10 cellular contexts compared by ENCODE assay signal in genomic region chr11:72308226-72309073, GRCh38.
DNase-seq lines count a peak whose midpoint lies in the region; ATAC-seq and TF ChIP-seq lines count a peak whose summit lies in the region.
"Had no signal": no experiment of that assay in that cellular context is flagged by ENCODE, and none has a peak within 500 bp of the region (broad histone marks: within the 10 kb centered on the region; RNA-seq: fewer than 3 reads in every experiment).

No MANE protein-coding gene starts in this region.

- DNase-seq in HFFc6 = peak; percentile 94
- DNase-seq in NCI-H82 treated with DMSO at 0.1 percent for 48 hours (lab: John Stamatoyannopoulos, UW; ENCODE audit: unreplicated experiment) = peak; percentile 100
- peak; percentile 90 for DNase-seq in fibroblast of the aortic adventitia (ENCODE audit: low read depth)
- no peak for DNase-seq in ascending aorta (ENCODE audit: low spot score in 2 of 2)
- DNase-seq in testis = no peak
- DNase-seq: T-helper 17 cell had no signal

- no peak for TF ChIP-seq POLR2A in testis (IDR thresholded peaks at IDR 0.05)

- peak overlapping the region; percentile 67 for H3K4me3 Mint-ChIP-seq in HFFc6
- H3K4me3 Mint-ChIP-seq: T-helper 17 cell had no signal

- TF ChIP-seq CTCF in HFFc6 (IDR thresholded peaks at IDR 0.05) = no peak
- TF ChIP-seq CTCF in fibroblast of the aortic adventitia (IDR thresholded peaks at IDR 0.05; ENCODE audit: insufficient read depth, low read length) = no peak
- no peak for TF ChIP-seq CTCF in ascending aorta (IDR thresholded peaks at IDR 0.05)
- TF ChIP-seq CTCF in testis (IDR thresholded peaks at IDR 0.05) = no peak

- H3K27me3 ChIP-seq in ACC112 (ENCODE audit: insufficient read depth, low read length) (no peaks in the 10 kb centered on the region), ascending aorta (no peaks in the 10 kb centered on the region), testis (no peaks in the 10 kb centered on the region)
- H3K27me3 ChIP-seq: BLaER1 had no signal

- no peaks in the 10 kb centered on the region; the same call in none of the 2 replicates for H3K27me3 Mint-ChIP-seq in HFFc6 (ENCODE audit: insufficient read depth)
- H3K27me3 Mint-ChIP-seq: T-helper 17 cell had no signal

- no peaks in the 10 kb centered on the region; the same call in 1 of the 2 replicates for H3K36me3 ChIP-seq in ACC112 (ENCODE audit: insufficient read depth, low read length)
- H3K36me3 ChIP-seq in ascending aorta = peaks cover 3 to 43% of the 10 kb centered on the region in 2 donors
- H3K36me3 ChIP-seq in testis (ENCODE audit: low read depth, missing control alignments) = no peaks in the 10 kb centered on the region

- H3K27ac Mint-ChIP-seq in HFFc6 = peak overlapping the region; percentile 88
- H3K27ac Mint-ChIP-seq: T-helper 17 cell had no signal

- H3K36me3 Mint-ChIP-seq in HFFc6 (ENCODE audit: low read depth) = peaks cover 19% of the 10 kb centered on the region; the same call in 1 of the 2 replicates

- peaks cover 14% of the 10 kb centered on the region for H3K4me1 ChIP-seq in ACC112 (ENCODE audit: control insufficient read depth, insufficient read depth, low read length, unreplicated experiment)
- no peaks in the 10 kb centered on the region for H3K4me1 ChIP-seq in ascending aorta
- no peaks in the 10 kb centered on the region for H3K4me1 ChIP-seq in testis
- H3K4me1 ChIP-seq: BLaER1 had no signal

- H3K27ac ChIP-seq in ACC112 (ENCODE audit: low read depth, low read length) = peak overlapping the region; percentile 42
- no peak overlapping the region for H3K27ac ChIP-seq in ascending aorta
- no peak overlapping the region for H3K27ac ChIP-seq in testis
- H3K27ac ChIP-seq: BLaER1 had no signal

- intact Hi-C loops in ascending aorta (cut with DNase I) = no loop called here
- intact Hi-C loops in testis (cut with DNase I; ENCODE audit: low total_unique reads) = no loop called here

- ATAC-seq in GM19463 (IDR thresholded peaks at IDR 0.05; ENCODE audit: unreplicated experiment) = no peak
- no peak for ATAC-seq in GM18498 (IDR thresholded peaks at IDR 0.05; ENCODE audit: unreplicated experiment)
- ATAC-seq: T-helper 17 cell had no signal

- no peaks in the 10 kb centered on the region for H3K9me3 Mint-ChIP-seq in HFFc6

- H3K4me1 Mint-ChIP-seq in HFFc6 (ENCODE audit: low read depth) = peaks cover 21% of the 10 kb centered on the region

- H3K9me3 ChIP-seq in ascending aorta (no peaks in the 10 kb centered on the region), testis (no peaks in the 10 kb centered on the region)
- H3K9me3 ChIP-seq: BLaER1 had no signal

- H3K4me3 ChIP-seq in ACC112 (ENCODE audit: low read depth, low read length) (no peak overlapping the region), fibroblast of the aortic adventitia (ENCODE audit: low read depth, low read length) (no peak overlapping the region), ascending aorta (no peak overlapping the region), testis (no peak overlapping the region)
- H3K4me3 ChIP-seq: BLaER1 had no signal

- H2AFZ ChIP-seq in ACC112 (ENCODE audit: low read length, unreplicated experiment) = no peak overlapping the region

- WGBS in testis, 2 donors = 79 to 81% methylated on average over 17 of the region's 17 CpGs

- no peaks in the 10 kb centered on the region for H3K79me2 ChIP-seq in ACC112 (ENCODE audit: control insufficient read depth, insufficient read depth, low read length, unreplicated experiment)

Comparison
In these comparisons a context has a peak if more than half of its experiments do, and no peak if none do; other contexts are left out.
1. DNase-seq: peak in HFFc6 (single experiment), NCI-H82 treated with DMSO at 0.1 percent for 48 hours (single experiment) and fibroblast of the aortic adventitia (single experiment); none in ascending aorta (0 of 2) and testis (single experiment).